In genomic region chr9:134136117-134136996, GRCh38 we compare ENCODE assay signal across 8 cellular contexts. TPM values are rescaled to one million over a fixed set of nuclear protein-coding genes. Genes with fewer than 3 reads are reported as not detected.
DNase-seq lines count a peak whose midpoint lies in the region; ATAC-seq and TF ChIP-seq lines count a peak whose summit lies in the region.

No MANE protein-coding gene starts in this region.

- H3K27me3 ChIP-seq in ACC112 (ENCODE audit: insufficient read depth, low read length), result no peaks in the 10 kb centered on the region
- H3K27me3 ChIP-seq in neural cell (ENCODE audit: insufficient read depth, low read depth, low read length), result no peaks in the 10 kb centered on the region

- peak; percentile 44 for DNase-seq in WTC11 (ENCODE audit: low spot score)
- no peak for DNase-seq in hippocampal formation (lab: John Stamatoyannopoulos, UW)
- DNase-seq in NCI-H1092 (lab: John Stamatoyannopoulos, UW), result no peak

- no peaks in the 10 kb centered on the region for H3K9me3 Mint-ChIP-seq in WTC11

- H3K4me3 ChIP-seq in ACC112 (ENCODE audit: low read depth, low read length) (peak overlapping the region; percentile 99), neural cell (ENCODE audit: low read length) (peak overlapping the region; percentile 97)

- ATAC-seq in GM18502 (IDR thresholded peaks at IDR 0.05; ENCODE audit: poor library complexity, unreplicated experiment) (peak; percentile 13), HG03097 (IDR thresholded peaks at IDR 0.05; ENCODE audit: low FRiP score, unreplicated experiment) (peak; percentile 6), WTC11 (peak; percentile 8), esophagus mucosa (peak; percentile 4)

- POLR2A ChIA-PET in WTC11 (lab: Charles Lee), result interaction anchor here (0.9 to 1.0 kb wide), 3 partner anchors 28 to 71 kb away, joined by 3 to 5 read pairs (median 3); partner anchors contain the start of gene RNU6ATAC

- no peaks in the 10 kb centered on the region for H3K9me3 ChIP-seq in neural cell (ENCODE audit: low read length)

- H4K20me1 ChIP-seq in neural cell (ENCODE audit: insufficient read depth), result no peaks in the 10 kb centered on the region

- H3K9ac ChIP-seq in neural cell (ENCODE audit: low read length), result peak overlapping the region; percentile 78

- peaks cover 43% of the 10 kb centered on the region for H3K79me2 ChIP-seq in ACC112 (ENCODE audit: control insufficient read depth, insufficient read depth, low read length, unreplicated experiment)
- peaks cover 37% of the 10 kb centered on the region for H3K79me2 ChIP-seq in neural cell (replicated peaks; ENCODE audit: insufficient read depth, low read length)

- peak overlapping the region; percentile 97 for H3K4me3 Mint-ChIP-seq in WTC11

- peak overlapping the region; percentile 86 for H3K4me2 ChIP-seq in neural cell (ENCODE audit: low read length)

- no peaks in the 10 kb centered on the region for H3K27me3 Mint-ChIP-seq in WTC11 (ENCODE audit: low read depth)

- H2AFZ ChIP-seq in ACC112 (ENCODE audit: low read length, unreplicated experiment), result peak overlapping the region; percentile 46
- H2AFZ ChIP-seq in neural cell (ENCODE audit: low read depth, low read length), result no peak overlapping the region

- no peak overlapping the region; the same call in 1 of the 2 replicates for H3K27ac ChIP-seq in ACC112 (ENCODE audit: low read depth, low read length)
- H3K27ac ChIP-seq in neural cell (ENCODE audit: low read length), result peak overlapping the region; percentile 49

- TF ChIP-seq CTCF in WTC11 (IDR thresholded peaks at IDR 0.05) (no peak), neural cell (IDR thresholded peaks at IDR 0.05; ENCODE audit: poor library complexity, severe bottlenecking) (no peak)

- no peaks in the 10 kb centered on the region for H3F3A ChIP-seq in neural cell (ENCODE audit: insufficient read depth, low read length, poor library complexity, severe bottlenecking)

- peaks cover 9% of the 10 kb centered on the region; the same call in 1 of the 2 replicates for H3K36me3 ChIP-seq in ACC112 (ENCODE audit: insufficient read depth, low read length)
- no peaks in the 10 kb centered on the region for H3K36me3 ChIP-seq in neural cell (ENCODE audit: insufficient read depth, low read length)

- peaks cover 29% of the 10 kb centered on the region for H3K4me1 ChIP-seq in ACC112 (ENCODE audit: control insufficient read depth, insufficient read depth, low read length, unreplicated experiment)

- no peak for TF ChIP-seq RAD21 in neural cell (conservative IDR thresholded peaks at IDR 0.05)

- CTCF ChIA-PET in WTC11 (lab: Charles Lee), result interaction anchor here (0.5 to 0.7 kb wide), 3 partner anchors 25 to 38 kb away, joined by 3 read pairs; no protein-coding TSS in a partner anchor

- peaks cover 44% of the 10 kb centered on the region for H3K4me1 Mint-ChIP-seq in WTC11

- peaks cover 24% of the 10 kb centered on the region for H3K36me3 Mint-ChIP-seq in WTC11

- TF ChIP-seq EP300 in neural cell (conservative IDR thresholded peaks at IDR 0.05; ENCODE audit: poor library complexity, severe bottlenecking), result no peak

- H3K9me2 ChIP-seq in neural cell (ENCODE audit: insufficient read depth, low read length), result no peaks in the 10 kb centered on the region

- peak overlapping the region; percentile 93 for H3K27ac Mint-ChIP-seq in WTC11

TF ChIP-seq in WTC11, 78 proteins besides CTCF, POLR2A, EP300 and RAD21 (continues in another document):
- TF ChIP-seq ARID4B (CRISPR knock-in tag; IDR thresholded peaks at IDR 0.05; ENCODE audit: borderline replicate concordance), result no peak; the same call in 1 of the 2 replicates
- no peak for TF ChIP-seq IRF1 (CRISPR knock-in tag; IDR thresholded peaks at IDR 0.05)
- no peak for TF ChIP-seq CREM (CRISPR knock-in tag; IDR thresholded peaks at IDR 0.05)
- 0 out of 2 replicates have a peak, but pooled peaks have one; percentile 58 for TF ChIP-seq KAT7 (CRISPR knock-in tag; IDR thresholded peaks at IDR 0.05; ENCODE audit: borderline replicate concordance)
- no peak for TF ChIP-seq TP53 (CRISPR knock-in tag; IDR thresholded peaks at IDR 0.05)

TF ChIP-seq in neural cell, 6 proteins besides CTCF, POLR2A, EP300 and RAD21:
- TF ChIP-seq SMC3 (conservative IDR thresholded peaks at IDR 0.05; ENCODE audit: poor library complexity) (no peak), EZH2 (IDR thresholded peaks at IDR 0.05; ENCODE audit: borderline replicate concordance, insufficient read depth, low read length, poor library complexity, severe bottlenecking) (no peak), POLR2AphosphoS5 (IDR thresholded peaks at IDR 0.05) (no peak), MXI1 (conservative IDR thresholded peaks at IDR 0.05; ENCODE audit: poor library complexity, severe bottlenecking) (peak; percentile 85)

RNA-seq across cellular contexts. Expression of gene WDR5, which starts 0.5 kb away (rescaled TPM):
- 54.2 to 62.5 TPM (median 56.5 TPM) in 3 replicates for total RNA-seq in WTC11 (2021)
- 26.6 TPM for total RNA-seq in esophagus mucosa
- polyA plus RNA-seq in neural cell, result 35.8 and 40.2 TPM in 2 replicates
- polyA minus RNA-seq in neural cell, result 28.7 and 29.5 TPM in 2 replicates

RNA-seq across cellular contexts. Expression of gene RNU6ATAC, which starts 28.0 kb away (rescaled TPM):
- 87.0 to 124 TPM (median 117 TPM) in 3 replicates for total RNA-seq in WTC11 (2021)
- 85.2 TPM for total RNA-seq in esophagus mucosa
- not detected in 2 replicates for polyA plus RNA-seq in neural cell
- polyA minus RNA-seq in neural cell, result not detected in 2 replicates
